Comparison of ENCODE assay signal across 15 cellular contexts in the genomic region with DNA sequence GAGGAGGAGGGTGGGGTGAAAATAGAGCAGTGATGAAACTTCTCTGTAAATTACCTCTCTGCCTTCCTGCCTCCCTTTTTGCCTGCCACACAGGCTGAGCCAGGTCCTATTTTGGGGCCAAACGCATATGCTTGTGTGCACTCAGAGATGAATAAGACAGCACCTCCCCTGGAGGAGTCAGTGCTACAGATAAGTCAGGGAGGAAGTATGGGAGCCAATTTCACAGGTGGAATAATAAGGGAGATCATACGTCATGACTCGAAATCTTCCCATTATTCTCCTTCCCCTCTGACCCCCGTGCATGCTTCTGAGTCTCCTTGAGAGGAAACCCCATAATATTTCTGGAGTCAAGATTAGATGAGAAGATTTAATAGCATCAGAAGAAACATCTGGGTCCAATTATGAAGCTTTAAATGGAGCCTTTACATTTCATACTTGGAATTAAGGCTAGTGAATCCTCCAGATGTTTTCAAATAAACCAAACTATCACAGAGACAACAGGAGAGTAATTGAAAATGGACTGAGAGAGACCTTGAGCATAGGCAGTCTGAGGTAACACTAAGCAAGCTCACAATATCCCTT.
"Had no signal": no experiment of that assay in that cellular context is flagged by ENCODE, and none has a peak within 500 bp of the region (broad histone marks: within the 10 kb centered on the region; RNA-seq: fewer than 3 reads in every experiment).

No MANE protein-coding gene starts in this region.

- H3K36me3 ChIP-seq: ascending aorta, left ventricle myocardium inferior, stomach, thoracic aorta, upper lobe of left lung had no signal

- H3K4me3 ChIP-seq: ascending aorta, coronary artery, left ventricle myocardium inferior, smooth muscle cell, stomach, thoracic aorta, upper lobe of left lung had no signal

- H3K4me1 ChIP-seq: ascending aorta, left ventricle myocardium inferior, stomach, upper lobe of left lung had no signal

- ATAC-seq: sciatic nerve had no signal

- H3K27me3 ChIP-seq: ascending aorta, upper lobe of left lung had no signal

- DNase-seq: activated CD4-positive, alpha-beta T cell treated with anti-CD3 and anti-CD28 coated beads, Interleukin-2, amount 10 ng/mL, durations not matched to agents 7 days and 5 days; activated CD8-positive, alpha-beta memory T cell treated with anti-CD3 and anti-CD28 coated beads, Interleukin-2, amount 50 U/mL, for 4 hours; activated effector memory CD4-positive, alpha-beta T cell treated with anti-CD3 and anti-CD28 coated beads, Interleukin-2, amount 50 U/mL, for 16 hours; head of caudate nucleus; left ventricle myocardium inferior; midbrain; nephron progenitor cell; nucleus accumbens; stomach; upper lobe of left lung had no signal

- H3K27ac Mint-ChIP-seq: activated CD4-positive, alpha-beta T cell treated with anti-CD3 and anti-CD28 coated beads, Interleukin-2, amount 10 ng/mL, durations not matched to agents 7 days and 5 days; nephron progenitor cell had no signal

- H3K27ac ChIP-seq: ascending aorta, coronary artery, left ventricle myocardium inferior, stomach, thoracic aorta, upper lobe of left lung had no signal

- H3K4me3 Mint-ChIP-seq: activated CD4-positive, alpha-beta T cell treated with anti-CD3 and anti-CD28 coated beads, Interleukin-2, amount 10 ng/mL, durations not matched to agents 7 days and 5 days; nephron progenitor cell had no signal

- H3K9me3 ChIP-seq: ascending aorta had no signal

- H3K4me1 Mint-ChIP-seq: nephron progenitor cell had no signal
